In the genomic region with DNA sequence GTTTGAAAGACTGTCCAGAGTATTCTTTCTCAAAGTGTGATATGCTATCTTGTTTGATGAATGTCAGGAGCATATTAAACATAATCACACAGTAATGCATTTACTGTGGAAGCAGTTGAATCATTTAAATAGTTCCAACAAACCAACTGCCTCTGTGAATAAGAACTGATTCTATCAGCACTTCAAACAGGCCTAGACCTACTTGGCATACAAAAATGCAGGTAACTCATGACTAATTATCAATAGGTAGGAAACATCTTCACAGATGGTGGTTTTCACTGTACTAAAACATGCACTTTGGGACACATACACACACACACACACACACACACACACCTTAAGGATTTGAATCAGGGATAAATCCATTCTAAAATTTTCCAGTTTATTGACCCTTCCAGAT, we compare ENCODE assay signal across 10 cellular contexts.
"Had no signal": no experiment of that assay in that cellular context is flagged by ENCODE, and none has a peak within 500 bp of the region (broad histone marks: within the 10 kb centered on the region; RNA-seq: fewer than 3 reads in every experiment).

No MANE protein-coding gene starts in this region.

- H3K4me3 ChIP-seq: GM23338, K562 had no signal

- FAIRE-seq: H1, H54, HTR-8/SVneo, K562 had no signal

- ATAC-seq: GM23338, K562 had no signal

- H2AFZ ChIP-seq: GM23338 had no signal

- H3K27ac ChIP-seq: HL-60 had no signal

- H3K4me2 ChIP-seq: GM23338 had no signal

- DNase-seq: H9, HCEC 1CT, IMR-90, KG1 had no signal
